19 cellular contexts compared by ENCODE assay signal in genomic region chr4:175813126-175813715, GRCh38. TPM values are rescaled to one million over a fixed set of nuclear protein-coding genes. Genes with fewer than 3 reads are reported as not detected.
DNase-seq lines count a peak whose midpoint lies in the region; TF ChIP-seq lines count a peak whose summit lies in the region.
"Had no signal": no experiment of that assay in that cellular context is flagged by ENCODE, and none has a peak within 500 bp of the region (broad histone marks: within the 10 kb centered on the region; RNA-seq: fewer than 3 reads in every experiment).

No MANE protein-coding gene starts in this region.

- H3K36me3 ChIP-seq in OCI-LY1 (ENCODE audit: insufficient read depth, low read length): no peaks in the 10 kb centered on the region
- H3K36me3 ChIP-seq in PC-9 (ENCODE audit: low read depth): no peaks in the 10 kb centered on the region
- H3K36me3 ChIP-seq: Peyer's patch had no signal

- CTCF ChIA-PET in PC-9 (lab: Charles Lee): interaction anchor here (0.7 kb wide), 1 partner anchor 370 kb away, joined by 3 read pairs; no protein-coding TSS in a partner anchor

- H3K9me3 ChIP-seq in OCI-LY1 (ENCODE audit: low read length): no peaks in the 10 kb centered on the region
- H3K9me3 ChIP-seq in PC-9 (ENCODE audit: insufficient read depth, low read depth): no peaks in the 10 kb centered on the region
- H3K9me3 ChIP-seq: Peyer's patch had no signal

- DNase-seq in neural crest cell (ENCODE audit: low read depth, low spot score) (no peak), PC-9 (no peak), DMS114 treated with DMSO at 0.1 percent for 48 hours (lab: John Stamatoyannopoulos, UW; ENCODE audit: unreplicated experiment) (no peak), AG20443 (ENCODE audit: low spot score) (no peak), DMS79 (lab: John Stamatoyannopoulos, UW) (no peak)
- DNase-seq: DMS 273 treated with DMSO at 0.1 percent for 48 hours, IMR-90, Karpas-422, MM.1S, NCI-H1092 treated with DMSO at 0.1 percent for 48 hours, NCI-H1694, NCI-H2107, NCI-H226, Peyer's patch had no signal

- H2AFZ ChIP-seq in OCI-LY1 (ENCODE audit: low read length) (no peak overlapping the region), PC-9 (no peak overlapping the region)

- H4K20me1 ChIP-seq in OCI-LY1 (ENCODE audit: insufficient read depth, low read length): no peaks in the 10 kb centered on the region
- no peaks in the 10 kb centered on the region for H4K20me1 ChIP-seq in PC-9 (ENCODE audit: insufficient read depth)

- peak overlapping the region; percentile 55 for H3K27ac ChIP-seq in 22Rv1
- H3K27ac ChIP-seq in OCI-LY1 (ENCODE audit: low read depth, low read length, poor library complexity, severe bottlenecking): no peak overlapping the region
- H3K27ac ChIP-seq in cingulate gyrus (ENCODE audit: low read depth, low read length): peak overlapping the region; percentile 88
- no peak overlapping the region for H3K27ac ChIP-seq in PC-9
- H3K27ac ChIP-seq: Peyer's patch, SK-N-MC had no signal

- peak overlapping the region; percentile 13 for H3K27ac Mint-ChIP-seq in neural crest cell (ENCODE audit: unreplicated experiment)

- no peaks in the 10 kb centered on the region for H3K27me3 ChIP-seq in OCI-LY1 (ENCODE audit: insufficient read depth, low read length)
- H3K27me3 ChIP-seq in PC-9 (ENCODE audit: insufficient read depth, low read depth): no peaks in the 10 kb centered on the region
- H3K27me3 ChIP-seq: Peyer's patch had no signal

- 0 out of 2 replicates have a peak overlapping the region, but pooled peaks have one; percentile 3 for H3K4me2 ChIP-seq in OCI-LY1 (ENCODE audit: low read length)
- H3K4me2 ChIP-seq in PC-9: no peak overlapping the region

- H3F3A ChIP-seq in OCI-LY1 (ENCODE audit: insufficient read depth, low read length): no peaks in the 10 kb centered on the region
- H3F3A ChIP-seq in PC-9 (ENCODE audit: insufficient read depth, low read depth): no peaks in the 10 kb centered on the region

- H3K79me2 ChIP-seq in OCI-LY1 (ENCODE audit: insufficient read depth, low read length) (no peaks in the 10 kb centered on the region), PC-9 (ENCODE audit: low read depth) (no peaks in the 10 kb centered on the region)

- H3K4me1 ChIP-seq in OCI-LY1 (ENCODE audit: insufficient read depth, low read length, severe bottlenecking) (peaks cover 16% of the 10 kb centered on the region), PC-9 (replicated peaks; ENCODE audit: insufficient read depth) (no peaks in the 10 kb centered on the region)
- H3K4me1 ChIP-seq: Peyer's patch had no signal

- no peak for TF ChIP-seq CTCF in 22Rv1 (IDR thresholded peaks at IDR 0.05)
- no peak for TF ChIP-seq CTCF in OCI-LY1 (IDR thresholded peaks at IDR 0.05; ENCODE audit: low read length)
- no peak for TF ChIP-seq CTCF in neural crest cell (conservative IDR thresholded peaks at IDR 0.05)
- TF ChIP-seq CTCF in PC-9 (conservative IDR thresholded peaks at IDR 0.05): no peak

- POLR2A ChIA-PET in PC-9 (lab: Charles Lee; ENCODE audit: unreplicated experiment): no interaction called here

- peak overlapping the region; percentile 48 for H3K4me3 Mint-ChIP-seq in neural crest cell

- H3K36me3 Mint-ChIP-seq in neural crest cell (ENCODE audit: low read depth): no peaks in the 10 kb centered on the region

- H3K9me2 ChIP-seq in OCI-LY1 (ENCODE audit: low read depth, low read length) (no peaks in the 10 kb centered on the region), PC-9 (ENCODE audit: insufficient read depth) (no peaks in the 10 kb centered on the region)

- H3K9me3 Mint-ChIP-seq in neural crest cell: no peaks in the 10 kb centered on the region
- H3K9me3 Mint-ChIP-seq: H9 had no signal

- peaks cover 26% of the 10 kb centered on the region for H3K4me1 Mint-ChIP-seq in neural crest cell

- no peak overlapping the region for H3K9ac ChIP-seq in OCI-LY1 (ENCODE audit: low read length)

- H3K4me3 ChIP-seq in OCI-LY1 (ENCODE audit: low read depth, low read length, poor library complexity, severe bottlenecking): no peak overlapping the region
- no peak overlapping the region for H3K4me3 ChIP-seq in PC-9
- H3K4me3 ChIP-seq: Peyer's patch, SK-N-MC had no signal

- BruUV-seq in PC-9 (replicated peaks; lab: Mats Ljungman, UMichigan): no TSS peak

- intact Hi-C loops in PC-9 (cut with micrococcal nuclease; ENCODE audit: unreplicated experiment): no loop called here

- no peaks in the 10 kb centered on the region for H3K27me3 Mint-ChIP-seq in neural crest cell (ENCODE audit: low read depth)

RNA-seq across cellular contexts. Expression of gene GPM6A, which starts 1.2 kb away (rescaled TPM):
- 37.5 and 42.3 TPM in 2 replicates for total RNA-seq in neural crest cell
- total RNA-seq in PC-9 (2021): 0.74 and 1.2 TPM in 2 replicates
- total RNA-seq: IMR-90 had no signal

Comparison
In these comparisons a context has a peak if more than half of its experiments do, and no peak if none do; other contexts are left out.
1. H3K27ac ChIP-seq: peak in 22Rv1 (single experiment) and cingulate gyrus (single experiment); none in OCI-LY1 (single experiment) and PC-9 (single experiment).
2. RNA of gene GPM6A, which starts 1.2 kb away (total RNA-seq): 37.5 to 42.3 TPM in neural crest cell; 0.74 to 1.2 TPM in PC-9; every median in the first group is over 10 times any median in the second.